Comparison of ENCODE assay signal across 2 cellular contexts in genomic region chr20:61784801-61785566, GRCh38.
TF ChIP-seq lines count a peak whose summit lies in the region.

No MANE protein-coding gene starts in this region.

TF ChIP-seq in IMR-90, 13 proteins besides CTCF, POLR2A, EP300 and RAD21:
- TF ChIP-seq MAZ (IDR thresholded peaks at IDR 0.05; ENCODE audit: borderline replicate concordance, low read depth, low read length) (no peak), SMC3 (IDR thresholded peaks at IDR 0.05; ENCODE audit: low read depth, low read length) (no peak), NFE2L2 (IDR thresholded peaks at IDR 0.05; ENCODE audit: low read depth, low read length) (no peak), USF2 (IDR thresholded peaks at IDR 0.05; ENCODE audit: low read depth, low read length) (no peak), BHLHE40 (IDR thresholded peaks at IDR 0.05; ENCODE audit: low read depth, low read length) (no peak), CEBPB (IDR thresholded peaks at IDR 0.05; ENCODE audit: low read depth, low read length) (no peak), FOS (IDR thresholded peaks at IDR 0.05; ENCODE audit: low read depth, low read length) (no peak), MAFK (IDR thresholded peaks at IDR 0.05; ENCODE audit: low read depth, low read length) (no peak), RFX5 (IDR thresholded peaks at IDR 0.05; ENCODE audit: low read depth, low read length) (no peak), RCOR1 (IDR thresholded peaks at IDR 0.05; ENCODE audit: insufficient replicate concordance, low read length) (no peak), MXI1 (IDR thresholded peaks at IDR 0.05; ENCODE audit: borderline replicate concordance, low read depth, low read length) (no peak), ELK1 (IDR thresholded peaks at IDR 0.05; ENCODE audit: borderline replicate concordance, low read depth, low read length) (no peak), CHD1 (IDR thresholded peaks at IDR 0.05; ENCODE audit: low read depth, low read length) (no peak)

TF ChIP-seq in HepG2, 621 proteins besides CTCF, POLR2A, EP300 and RAD21:
- TF ChIP-seq MNT (IDR thresholded peaks at IDR 0.05) (peak; percentile 60), SCMH1 (CRISPR knock-in tag; IDR thresholded peaks at IDR 0.05; ENCODE audit: borderline replicate concordance) (no peak)
